Comparison of ENCODE assay signal across 8 cellular contexts in the genomic region with DNA sequence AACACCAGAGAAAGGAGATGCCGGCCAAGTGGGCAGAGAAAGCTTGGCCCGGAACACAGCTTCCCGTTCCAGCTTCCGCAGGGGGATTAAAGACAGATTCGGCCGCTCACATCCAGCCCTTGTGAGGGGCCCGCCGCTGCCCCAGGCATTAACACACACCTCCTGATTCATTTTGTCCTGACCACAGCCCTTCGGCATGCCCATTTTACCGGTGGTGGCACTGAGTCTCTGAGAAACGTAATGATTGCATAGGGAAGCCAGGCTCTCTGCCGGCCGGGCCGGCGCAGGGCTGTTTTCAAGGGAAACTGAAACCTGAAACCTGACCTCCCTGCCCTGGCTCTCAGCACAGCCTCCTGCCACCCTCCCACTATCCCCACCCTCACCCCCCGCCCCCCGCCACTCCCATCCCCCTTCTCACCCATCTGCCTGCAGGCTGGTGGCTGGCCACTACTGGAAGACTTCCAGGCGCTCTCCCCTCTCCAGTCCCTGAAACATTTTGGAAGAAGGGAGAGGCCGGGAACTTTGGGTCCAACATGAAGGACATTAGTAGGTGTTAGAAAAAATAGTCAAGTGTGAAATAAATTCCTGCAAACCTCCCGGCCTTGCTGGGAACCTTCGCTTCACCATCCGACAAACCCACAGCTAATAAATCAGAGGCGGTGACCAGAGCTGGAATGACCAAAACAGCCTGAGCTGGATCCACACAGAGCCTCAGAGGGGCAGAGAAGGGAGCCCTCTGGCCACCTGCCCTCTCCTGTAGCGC.
DNase-seq lines count a peak whose midpoint lies in the region; ATAC-seq and TF ChIP-seq lines count a peak whose summit lies in the region.

No MANE protein-coding gene starts in this region.

- TF ChIP-seq CTCF in GM20000 (IDR thresholded peaks at IDR 0.05; ENCODE audit: extremely low read depth, missing control alignments), result no peak

- H3K9ac ChIP-seq in muscle layer of colon (ENCODE audit: low read length), result peak overlapping the region; percentile 33

- H3K4me3 ChIP-seq in muscle layer of colon (ENCODE audit: low read depth in 1 of 2, low read length in 2 of 2), result peak overlapping the region; percentile 16 to 64

- DNase-seq in GM20000 (ENCODE audit: low spot score) (peak; percentile 36), NCI-H748 (lab: John Stamatoyannopoulos, UW; ENCODE audit: unreplicated experiment) (peak; percentile 77), dermis blood vessel endothelial cell (peak; percentile 28)
- no peak for DNase-seq in stimulated activated CD8-positive, alpha-beta memory T cell treated with anti-CD3 and anti-CD28 coated beads, Interleukin-4, amount 100 ng/mL, for 48 hours
- DNase-seq in activated naive CD4-positive, alpha-beta T cell treated with anti-CD3 and anti-CD28 coated beads, Interleukin-2, amount 50 U/mL, for 72 hours (ENCODE audit: low spot score in 2 of 2), result no peak

- peak overlapping the region; percentile 19 for H3K27ac ChIP-seq in muscle layer of colon (ENCODE audit: low read depth, low read length)

- no peak overlapping the region for H3K27ac Mint-ChIP-seq in activated naive CD4-positive, alpha-beta T cell treated with anti-CD3 and anti-CD28 coated beads, Interleukin-2, amount 50 U/mL, for 72 hours

- H3K4me1 ChIP-seq in muscle layer of colon (ENCODE audit: insufficient read depth, low read length), result no peaks in the 10 kb centered on the region

- TF ChIP-seq POLR2A in GM18505 (IDR thresholded peaks at IDR 0.05; ENCODE audit: borderline replicate concordance, extremely low read depth, insufficient read depth, insufficient read length), result no peak

- no peak for ATAC-seq in GM18505 (IDR thresholded peaks at IDR 0.05; ENCODE audit: unreplicated experiment)
- no peak for ATAC-seq in activated naive CD4-positive, alpha-beta T cell treated with anti-CD3 and anti-CD28 coated beads, Interleukin-2, amount 50 U/mL, for 72 hours
- ATAC-seq in GM21360 (IDR thresholded peaks at IDR 0.05; ENCODE audit: unreplicated experiment), result no peak

- no peaks in the 10 kb centered on the region for H3K9me3 ChIP-seq in muscle layer of colon (ENCODE audit: low read length)

- H3K27me3 ChIP-seq in muscle layer of colon (ENCODE audit: control insufficient read depth in 1 of 2, insufficient read depth in 2 of 2, low read length in 2 of 2), result no peaks in the 10 kb centered on the region

- H3K36me3 ChIP-seq in muscle layer of colon (ENCODE audit: insufficient read depth, low read length), result no peaks in the 10 kb centered on the region

- no peaks in the 10 kb centered on the region for H3K9me3 Mint-ChIP-seq in activated naive CD4-positive, alpha-beta T cell treated with anti-CD3 and anti-CD28 coated beads, Interleukin-2, amount 50 U/mL, for 72 hours

- H3K36me3 Mint-ChIP-seq in activated naive CD4-positive, alpha-beta T cell treated with anti-CD3 and anti-CD28 coated beads, Interleukin-2, amount 50 U/mL, for 72 hours, result no peaks in the 10 kb centered on the region

Comparison
In these comparisons a context has a peak if more than half of its experiments do, and no peak if none do; other contexts are left out.
1. DNase-seq: peak in GM20000 (single experiment), NCI-H748 (single experiment) and dermis blood vessel endothelial cell (single experiment); none in stimulated activated CD8-positive, alpha-beta memory T cell treated with anti-CD3 and anti-CD28 coated beads, Interleukin-4, amount 100 ng/mL, for 48 hours (single experiment) and activated naive CD4-positive, alpha-beta T cell treated with anti-CD3 and anti-CD28 coated beads, Interleukin-2, amount 50 U/mL, for 72 hours (0 of 2).